ENCODE assay signal across 17 cellular contexts in genomic region chr9:77708416-77708815, GRCh38.
DNase-seq lines count a peak whose midpoint lies in the region; TF ChIP-seq lines count a peak whose summit lies in the region.
"Had no signal": no experiment of that assay in that cellular context is flagged by ENCODE, and none has a peak within 500 bp of the region (broad histone marks: within the 10 kb centered on the region; RNA-seq: fewer than 3 reads in every experiment).

No MANE protein-coding gene starts in this region.

- H3K9ac ChIP-seq in fibroblast of lung (ENCODE audit: insufficient read depth, low read length) (no peak overlapping the region), trophoblast cell (ENCODE audit: low read length) (no peak overlapping the region)
- H3K9ac ChIP-seq: BLaER1 had no signal

- intact Hi-C loops in OCI-LY7 (cut with micrococcal nuclease; ENCODE audit: unreplicated experiment) = no loop called here

- H4K12ac ChIP-seq in trophoblast cell (ENCODE audit: low read depth, low read length) = no peak overlapping the region

- no peak overlapping the region for H4K8ac ChIP-seq in trophoblast cell (ENCODE audit: low read depth, low read length)

- H3K4me2 ChIP-seq in fibroblast of lung (ENCODE audit: extremely low read depth, insufficient read depth, low read length) (peak overlapping the region; percentile 33), trophoblast cell (ENCODE audit: low read length) (no peak overlapping the region), OCI-LY7 (ENCODE audit: low read length) (no peak overlapping the region)
- H3K4me2 ChIP-seq: BLaER1 had no signal

- H2AK5ac ChIP-seq in trophoblast cell (ENCODE audit: low read length) = no peak overlapping the region

- no peaks in the 10 kb centered on the region for H3K9me2 ChIP-seq in OCI-LY7 (ENCODE audit: insufficient read depth, low read length)

- no peak overlapping the region for H3K14ac ChIP-seq in trophoblast cell (ENCODE audit: low read length)

- peaks cover 33% of the 10 kb centered on the region for H3K79me1 ChIP-seq in trophoblast cell (ENCODE audit: low read length)

- H3K23ac ChIP-seq in trophoblast cell (ENCODE audit: low read length) = no peak overlapping the region

- no peak overlapping the region for H3K18ac ChIP-seq in trophoblast cell (ENCODE audit: low read length)

- POLR2A ChIA-PET in OCI-LY7 (lab: Charles Lee) = no interaction called here

- no peak overlapping the region for H4K91ac ChIP-seq in trophoblast cell (ENCODE audit: low read depth, low read length)

- H3K4me3 ChIP-seq in AG10803 (ENCODE audit: low read length) = no peak overlapping the region
- no peak overlapping the region; the same call in 1 of the 2 replicates for H3K4me3 ChIP-seq in SJSA1
- no peak overlapping the region for H3K4me3 ChIP-seq in fibroblast of lung (replicated peaks in 1 of 4; ENCODE audit: control extremely low read depth in 1 of 4, insufficient read depth in 1 of 4, low read depth in 3 of 4, low read length in 4 of 4)
- no peak overlapping the region for H3K4me3 ChIP-seq in trophoblast cell (ENCODE audit: low read depth, low read length)
- H3K4me3 ChIP-seq in OCI-LY7 (ENCODE audit: low read depth, low read length, poor library complexity, severe bottlenecking) = no peak overlapping the region
- H3K4me3 ChIP-seq: BLaER1, ovary, Peyer's patch had no signal

- no peak overlapping the region for H2BK120ac ChIP-seq in trophoblast cell (ENCODE audit: insufficient read depth, low read length, poor library complexity)

- H3K4me1 ChIP-seq in SJSA1 (replicated peaks) (peaks cover 64% of the 10 kb centered on the region), fibroblast of lung (ENCODE audit: control insufficient read depth, extremely low read depth, insufficient read depth, low read length) (peaks cover 14% of the 10 kb centered on the region), trophoblast cell (ENCODE audit: control insufficient read depth in 1 of 2, insufficient read depth in 2 of 2, low read length in 2 of 2) (peaks cover 9 to 12% of the 10 kb centered on the region in 2 experiments), OCI-LY7 (ENCODE audit: insufficient read depth, low read length, poor library complexity, severe bottlenecking) (no peaks in the 10 kb centered on the region)
- H3K4me1 ChIP-seq: BLaER1, Peyer's patch had no signal

- H3K9me3 ChIP-seq in SJSA1 (replicated peaks) (no peaks in the 10 kb centered on the region), fibroblast of lung (ENCODE audit: control insufficient read depth, insufficient read depth, low read depth, low read length) (no peaks in the 10 kb centered on the region), trophoblast cell (ENCODE audit: insufficient read depth, low read depth, low read length) (peaks cover 2% of the 10 kb centered on the region), OCI-LY7 (ENCODE audit: low read length) (no peaks in the 10 kb centered on the region)
- H3K9me3 ChIP-seq: ovary, Peyer's patch had no signal

- no peak overlapping the region for H2BK12ac ChIP-seq in trophoblast cell (ENCODE audit: low read length)

- no peak overlapping the region for H2BK5ac ChIP-seq in trophoblast cell (ENCODE audit: low read depth, low read length, poor library complexity)

- no TSS peak for BruUV-seq in OCI-LY7 (replicated peaks; lab: Mats Ljungman, UMichigan)

- no peaks in the 10 kb centered on the region for H3K36me3 ChIP-seq in SJSA1
- no peaks in the 10 kb centered on the region for H3K36me3 ChIP-seq in fibroblast of lung (ENCODE audit: control insufficient read depth, insufficient read depth, low read length)
- H3K36me3 ChIP-seq in trophoblast cell (ENCODE audit: control insufficient read depth in 1 of 2, insufficient read depth in 2 of 2, low read length in 2 of 2) = no peaks in the 10 kb centered on the region
- H3K36me3 ChIP-seq in OCI-LY7 (ENCODE audit: insufficient read depth, low read length) = no peaks in the 10 kb centered on the region
- H3K36me3 ChIP-seq: BLaER1, ovary, Peyer's patch had no signal

- WGBS in trophoblast cell (ENCODE audit: extremely low coverage, insufficient coverage, insufficient read length) = no CpG with 5 or more reads among the region's 1 CpG

- H3K79me2 ChIP-seq in fibroblast of lung (ENCODE audit: control insufficient read depth, insufficient read depth, low read length) (no peaks in the 10 kb centered on the region), trophoblast cell (ENCODE audit: control insufficient read depth, insufficient read depth, low read length, poor library complexity) (peaks cover 4% of the 10 kb centered on the region), OCI-LY7 (ENCODE audit: insufficient read depth, low read depth, low read length) (no peaks in the 10 kb centered on the region)

- H4K20me1 ChIP-seq in fibroblast of lung (ENCODE audit: control insufficient read depth, extremely low read depth, insufficient read depth, low read length) (no peaks in the 10 kb centered on the region), OCI-LY7 (ENCODE audit: insufficient read depth, low read length) (no peaks in the 10 kb centered on the region)
- H4K20me1 ChIP-seq: BLaER1 had no signal

- H2AFZ ChIP-seq in fibroblast of lung (ENCODE audit: low read length) (no peak overlapping the region), trophoblast cell (ENCODE audit: insufficient read depth, low read length, poor library complexity) (no peak overlapping the region), OCI-LY7 (ENCODE audit: low read length) (no peak overlapping the region)

- H3K27me3 ChIP-seq in SJSA1 (replicated peaks) (no peaks in the 10 kb centered on the region), fibroblast of lung (ENCODE audit: control insufficient read depth, insufficient read depth, low read length) (no peaks in the 10 kb centered on the region), trophoblast cell (ENCODE audit: insufficient read depth, low read length) (no peaks in the 10 kb centered on the region)
- H3K27me3 ChIP-seq: BLaER1, ovary, Peyer's patch had no signal

- H3K4ac ChIP-seq in trophoblast cell (ENCODE audit: low read depth, low read length) = no peak overlapping the region

- peak overlapping the region; percentile 98 for H3K27ac ChIP-seq in SJSA1
- H3K27ac ChIP-seq in fibroblast of lung (ENCODE audit: insufficient read depth, low read length) = peak overlapping the region; percentile 52
- H3K27ac ChIP-seq in trophoblast cell (ENCODE audit: low read depth, low read length) = peak overlapping the region; percentile 84
- H3K27ac ChIP-seq in OCI-LY7 (ENCODE audit: low read depth, low read length, poor library complexity, severe bottlenecking) = no peak overlapping the region
- H3K27ac ChIP-seq: BLaER1, ovary, Peyer's patch had no signal

- TF ChIP-seq CTCF in AG10803 (conservative IDR thresholded peaks at IDR 0.05; ENCODE audit: low read length) = no peak
- TF ChIP-seq CTCF in fibroblast of lung (conservative IDR thresholded peaks at IDR 0.05 in 1 of 2, IDR thresholded peaks at IDR 0.05 in 1 of 2; ENCODE audit: low read depth in 1 of 2, low read length in 2 of 2) = no peak
- TF ChIP-seq CTCF in OCI-LY7 (conservative IDR thresholded peaks at IDR 0.05; ENCODE audit: low read length) = no peak

- CTCF ChIA-PET in OCI-LY7 (lab: Charles Lee; ENCODE audit: unreplicated experiment) = no interaction called here

- peak; percentile 67 for DNase-seq in AG10803 (ENCODE audit: low read depth)
- peak in 1 of 2 experiments; percentile 61 for DNase-seq in SJSA1 (ENCODE audit: low read depth in 1 of 2, low spot score in 2 of 2)
- peak; percentile 44 to 87 for DNase-seq in fibroblast of lung (ENCODE audit: low read depth in 2 of 2)
- peak; percentile 17 to 82 for DNase-seq in trophoblast cell
- no peak for DNase-seq in NCI-H2029 treated with DMSO at 0.1 percent for 48 hours (lab: John Stamatoyannopoulos, UW)
- no peak for DNase-seq in NAMALWA (ENCODE audit: low spot score)
- DNase-seq in OCI-LY7 (ENCODE audit: low spot score) = no peak
- no peak for DNase-seq in GM19240 (ENCODE audit: insufficient read length, low spot score)
- DNase-seq: activated CD4-positive, alpha-beta T cell treated with anti-CD3 and anti-CD28 coated beads, Interleukin-2, amount 10 ng/mL, durations not matched to agents 24 days and 14 days; anterior cingulate cortex; endodermal cell; NCI-H1105; NCI-H345; Peyer's patch; T-helper 2 cell had no signal

Comparison
In these comparisons a context has a peak if more than half of its experiments do, and no peak if none do; other contexts are left out.
1. DNase-seq: peak in AG10803 (single experiment), fibroblast of lung (2 of 2) and trophoblast cell (2 of 2); none in NCI-H2029 treated with DMSO at 0.1 percent for 48 hours (single experiment), NAMALWA (single experiment), OCI-LY7 (single experiment) and GM19240 (single experiment).